14 cellular contexts compared by ENCODE assay signal in genomic region chr10:116773306-116773705, GRCh38. TPM values are rescaled to one million over a fixed set of nuclear protein-coding genes. Genes with fewer than 3 reads are reported as not detected.
DNase-seq lines count a peak whose midpoint lies in the region; ATAC-seq and TF ChIP-seq lines count a peak whose summit lies in the region.
"Had no signal": no experiment of that assay in that cellular context is flagged by ENCODE, and none has a peak within 500 bp of the region (broad histone marks: within the 10 kb centered on the region; RNA-seq: fewer than 3 reads in every experiment).

No MANE protein-coding gene starts in this region.

- H3K36me3 ChIP-seq in BLaER1: no peaks in the 10 kb centered on the region
- H3K36me3 ChIP-seq in mesenchymal stem cell (ENCODE audit: control insufficient read depth in 1 of 2, insufficient read depth in 2 of 2, low read depth in 1 of 2, low read length in 2 of 2): no peaks in the 10 kb centered on the region
- no peaks in the 10 kb centered on the region for H3K36me3 ChIP-seq in sigmoid colon
- H3K36me3 ChIP-seq: BE2C had no signal

- H3K27me3 ChIP-seq in BLaER1 (no peaks in the 10 kb centered on the region), mesenchymal stem cell (ENCODE audit: control insufficient read depth in 1 of 2, insufficient read depth in 1 of 2, low read length in 2 of 2) (no peaks in the 10 kb centered on the region), sigmoid colon (no peaks in the 10 kb centered on the region)
- H3K27me3 ChIP-seq: BE2C had no signal

- H2BK5ac ChIP-seq in mesenchymal stem cell (ENCODE audit: low read depth, low read length, poor library complexity, severe bottlenecking): no peak overlapping the region

- H3K79me1 ChIP-seq in mesenchymal stem cell (replicated peaks; ENCODE audit: low read length, poor library complexity, severe bottlenecking): no peaks in the 10 kb centered on the region

- no peak for TF ChIP-seq EP300 in sigmoid colon (IDR thresholded peaks at IDR 0.05)

- H3K27ac ChIP-seq in BLaER1: no peak overlapping the region
- H3K27ac ChIP-seq in mesenchymal stem cell (ENCODE audit: low read length, poor library complexity, severe bottlenecking): no peak overlapping the region
- no peak overlapping the region for H3K27ac ChIP-seq in sigmoid colon

- no peak overlapping the region for H2BK120ac ChIP-seq in mesenchymal stem cell (ENCODE audit: low read depth, low read length)

- no peak overlapping the region for H4K8ac ChIP-seq in mesenchymal stem cell (ENCODE audit: low read length)

- no peak overlapping the region for H3K18ac ChIP-seq in mesenchymal stem cell (ENCODE audit: low read depth in 1 of 2, low read length in 2 of 2)

- intact Hi-C loops in sigmoid colon (cut with DNase I): no loop called here

- no peak overlapping the region for H3K14ac ChIP-seq in mesenchymal stem cell (ENCODE audit: low read length in 2 of 2)

- no peak for ATAC-seq in GM18867 (IDR thresholded peaks at IDR 0.05; ENCODE audit: unreplicated experiment)
- ATAC-seq: HCT116, HepG2 had no signal

- H2AFZ ChIP-seq in mesenchymal stem cell (ENCODE audit: low read depth, low read length): no peak overlapping the region

- peak; percentile 21 for DNase-seq in ELF-1 (ENCODE audit: low read depth, low spot score)
- DNase-seq in mesenchymal stem cell: no peak
- peak; percentile 40 for DNase-seq in sigmoid colon
- no peak for DNase-seq in ACHN
- no peak for DNase-seq in hippocampal formation (lab: John Stamatoyannopoulos, UW)
- DNase-seq: BE2C; Caco-2; CD8-positive, alpha-beta memory T cell; DND-41; GF-D8 had no signal

- peaks cover 53% of the 10 kb centered on the region for H3K4me1 ChIP-seq in BLaER1
- H3K4me1 ChIP-seq in mesenchymal stem cell (ENCODE audit: control insufficient read depth, insufficient read depth, low read depth, low read length): peaks cover 30% of the 10 kb centered on the region
- no peaks in the 10 kb centered on the region for H3K4me1 ChIP-seq in sigmoid colon
- H3K4me1 ChIP-seq: BE2C, Caco-2 had no signal

- peak overlapping the region in 1 of 2 experiments; percentile 21 for H3K4ac ChIP-seq in mesenchymal stem cell (ENCODE audit: low read depth in 1 of 2, low read length in 2 of 2)

- no peak for TF ChIP-seq POLR2A in sigmoid colon (IDR thresholded peaks at IDR 0.05)

- H2BK15ac ChIP-seq in mesenchymal stem cell (ENCODE audit: low read depth, poor library complexity, severe bottlenecking): no peak overlapping the region

- peak overlapping the region in 1 of 2 experiments; percentile 79 for H2BK12ac ChIP-seq in mesenchymal stem cell (ENCODE audit: low read length in 2 of 2)

- no peak for TF ChIP-seq CTCF in sigmoid colon (IDR thresholded peaks at IDR 0.05)

- no peak overlapping the region for H3K4me3 ChIP-seq in BLaER1
- H3K4me3 ChIP-seq in mesenchymal stem cell (ENCODE audit: insufficient read depth in 1 of 2, low read depth in 1 of 2, low read length in 2 of 2): no peak overlapping the region
- H3K4me3 ChIP-seq in sigmoid colon: no peak overlapping the region

- in situ Hi-C loops in ACHN (cut with HindIII; ENCODE audit: low pct_ligation_motif_present, low pct_unique_long_range_greater_than_20kb, low sequenced_read_pairs): no loop called here

- no peak overlapping the region for H3K9ac ChIP-seq in BLaER1
- H3K9ac ChIP-seq in mesenchymal stem cell (ENCODE audit: low read length): no peak overlapping the region

- peak overlapping the region; percentile 34 for H2AK5ac ChIP-seq in mesenchymal stem cell (ENCODE audit: low read length, severe bottlenecking)

- H4K20me1 ChIP-seq in BLaER1: no peaks in the 10 kb centered on the region

- H3K9me3 ChIP-seq in BLaER1: no peaks in the 10 kb centered on the region
- H3K9me3 ChIP-seq in mesenchymal stem cell (ENCODE audit: control insufficient read depth, low read length): no peaks in the 10 kb centered on the region
- no peaks in the 10 kb centered on the region for H3K9me3 ChIP-seq in sigmoid colon
- H3K9me3 ChIP-seq: BE2C, Caco-2 had no signal

- peak overlapping the region; percentile 42 for H3K4me2 ChIP-seq in BLaER1
- H3K4me2 ChIP-seq in mesenchymal stem cell (ENCODE audit: low read length, poor library complexity, severe bottlenecking): no peak overlapping the region

- WGBS in mesenchymal stem cell: 96% methylated on average over 5 of the region's 5 CpGs
- 96 to 97% methylated on average over 5 of the region's 5 CpGs for WGBS in sigmoid colon, 2 donors

- no peak overlapping the region for H3K23ac ChIP-seq in mesenchymal stem cell (ENCODE audit: low read length in 2 of 2)

- no peak overlapping the region for H4K91ac ChIP-seq in mesenchymal stem cell (ENCODE audit: low read length)

RNA-seq across cellular contexts. Expression of gene HSPA12A, which starts 30.9 kb away (rescaled TPM):
- 3.9 TPM for polyA plus RNA-seq in mesenchymal stem cell (2013, experiment 1 of 2)
- 3.8 TPM for polyA plus RNA-seq in mesenchymal stem cell (2013, experiment 2 of 2)
- total RNA-seq in sigmoid colon: 10 to 100 TPM; 12.3 to 17.4 (median 15.4) TPM
- 1 to 10 TPM; 1.4 to 3.6 (median 3.0) TPM for polyA plus RNA-seq in sigmoid colon
- polyA plus RNA-seq: CD8-positive, alpha-beta memory T cell had no signal

Comparison
In these comparisons a context has a peak if more than half of its experiments do, and no peak if none do; other contexts are left out.
1. DNase-seq: peak in ELF-1 (single experiment) and sigmoid colon (single experiment); none in mesenchymal stem cell (single experiment), ACHN (single experiment) and hippocampal formation (0 of 2).